ENCODE assay signal across 16 cellular contexts in the genomic region with DNA sequence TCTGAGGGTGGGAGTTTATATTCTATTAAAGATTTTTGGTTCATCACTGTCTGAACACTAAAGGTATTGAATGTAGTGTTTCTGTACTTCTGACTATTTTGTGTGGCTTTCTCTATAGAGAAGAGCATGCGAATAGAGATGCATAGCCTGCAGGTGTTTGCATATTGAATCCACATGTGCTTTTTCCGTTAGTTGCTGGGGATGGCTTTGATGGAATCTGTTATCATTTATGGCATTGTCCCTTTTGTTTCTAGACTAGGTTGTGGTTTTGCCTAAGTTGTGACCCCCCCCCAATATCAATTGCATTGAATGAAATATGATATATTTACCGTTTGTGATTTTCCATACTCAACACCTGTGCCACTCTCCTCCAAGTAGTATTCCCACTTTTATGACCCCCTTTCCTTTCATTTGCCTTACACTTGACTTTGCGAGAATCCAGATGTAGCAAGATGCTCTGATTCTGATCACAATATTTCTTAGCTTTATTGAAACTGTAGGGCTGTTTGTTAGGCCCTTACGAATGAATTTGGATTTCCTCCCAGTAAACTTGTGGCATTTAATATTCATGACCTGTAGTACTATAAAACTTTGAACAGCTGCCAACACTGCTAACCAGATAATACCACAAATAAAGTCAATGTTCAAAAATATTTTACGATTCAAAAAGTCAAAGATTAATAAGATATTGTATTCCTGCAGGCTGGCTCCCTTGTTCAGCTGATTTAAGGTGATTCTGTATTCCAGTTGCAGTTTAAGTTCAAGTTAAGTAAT.
DNase-seq lines count a peak whose midpoint lies in the region; ATAC-seq and TF ChIP-seq lines count a peak whose summit lies in the region.
"Had no signal": no experiment of that assay in that cellular context is flagged by ENCODE, and none has a peak within 500 bp of the region (broad histone marks: within the 10 kb centered on the region; RNA-seq: fewer than 3 reads in every experiment).

No MANE protein-coding gene starts in this region.

- DNase-seq in DMS 273 (lab: John Stamatoyannopoulos, UW; ENCODE audit: unreplicated experiment) (peak; percentile 19), DMS 273 treated with DMSO at 0.1 percent for 48 hours (lab: John Stamatoyannopoulos, UW) (no peak), NCI-H526 treated with DMSO at 0.1 percent for 48 hours (lab: John Stamatoyannopoulos, UW) (peak; percentile 32), choroid plexus epithelial cell (ENCODE audit: low read depth) (peak; percentile 43), substantia nigra (lab: John Stamatoyannopoulos, UW) (no peak), islet precursor cell (no peak)
- DNase-seq: Calu3; CD4-positive, alpha-beta T cell; DMS79; HCEC 1CT; NCI-H2081 treated with DMSO at 0.1 percent for 48 hours; NCI-H82 had no signal

- H3K27ac ChIP-seq in substantia nigra (ENCODE audit: low read depth, low read length, poor library complexity, severe bottlenecking) = peak overlapping the region; percentile 2
- H3K27ac ChIP-seq: 22Rv1 had no signal

- ATAC-seq in HG03457 (IDR thresholded peaks at IDR 0.05; ENCODE audit: unreplicated experiment) = no peak
- no peak for ATAC-seq in HG02678 (IDR thresholded peaks at IDR 0.05; ENCODE audit: unreplicated experiment)
- ATAC-seq: Panc1 had no signal

- no peak overlapping the region for H3K4me3 ChIP-seq in choroid plexus epithelial cell (ENCODE audit: low read depth, low read length)

- TF ChIP-seq CTCF in choroid plexus epithelial cell (conservative IDR thresholded peaks at IDR 0.05; ENCODE audit: low read depth, low read length) = no peak

Comparison
In these comparisons a context has a peak if more than half of its experiments do, and no peak if none do; other contexts are left out.
1. DNase-seq: peak in DMS 273 (single experiment), NCI-H526 treated with DMSO at 0.1 percent for 48 hours (single experiment) and choroid plexus epithelial cell (single experiment); none in DMS 273 treated with DMSO at 0.1 percent for 48 hours (single experiment), substantia nigra (0 of 49) and islet precursor cell (single experiment).